1 cellular context compared by ENCODE assay signal in genomic region chr3:46930176-46930944, GRCh38.
TF ChIP-seq lines count a peak whose summit lies in the region.

No MANE protein-coding gene starts in this region.

TF ChIP-seq in SK-N-SH, 30 proteins besides CTCF, POLR2A, EP300 and RAD21 (continued from another document):
- TF ChIP-seq, protein P1, sequence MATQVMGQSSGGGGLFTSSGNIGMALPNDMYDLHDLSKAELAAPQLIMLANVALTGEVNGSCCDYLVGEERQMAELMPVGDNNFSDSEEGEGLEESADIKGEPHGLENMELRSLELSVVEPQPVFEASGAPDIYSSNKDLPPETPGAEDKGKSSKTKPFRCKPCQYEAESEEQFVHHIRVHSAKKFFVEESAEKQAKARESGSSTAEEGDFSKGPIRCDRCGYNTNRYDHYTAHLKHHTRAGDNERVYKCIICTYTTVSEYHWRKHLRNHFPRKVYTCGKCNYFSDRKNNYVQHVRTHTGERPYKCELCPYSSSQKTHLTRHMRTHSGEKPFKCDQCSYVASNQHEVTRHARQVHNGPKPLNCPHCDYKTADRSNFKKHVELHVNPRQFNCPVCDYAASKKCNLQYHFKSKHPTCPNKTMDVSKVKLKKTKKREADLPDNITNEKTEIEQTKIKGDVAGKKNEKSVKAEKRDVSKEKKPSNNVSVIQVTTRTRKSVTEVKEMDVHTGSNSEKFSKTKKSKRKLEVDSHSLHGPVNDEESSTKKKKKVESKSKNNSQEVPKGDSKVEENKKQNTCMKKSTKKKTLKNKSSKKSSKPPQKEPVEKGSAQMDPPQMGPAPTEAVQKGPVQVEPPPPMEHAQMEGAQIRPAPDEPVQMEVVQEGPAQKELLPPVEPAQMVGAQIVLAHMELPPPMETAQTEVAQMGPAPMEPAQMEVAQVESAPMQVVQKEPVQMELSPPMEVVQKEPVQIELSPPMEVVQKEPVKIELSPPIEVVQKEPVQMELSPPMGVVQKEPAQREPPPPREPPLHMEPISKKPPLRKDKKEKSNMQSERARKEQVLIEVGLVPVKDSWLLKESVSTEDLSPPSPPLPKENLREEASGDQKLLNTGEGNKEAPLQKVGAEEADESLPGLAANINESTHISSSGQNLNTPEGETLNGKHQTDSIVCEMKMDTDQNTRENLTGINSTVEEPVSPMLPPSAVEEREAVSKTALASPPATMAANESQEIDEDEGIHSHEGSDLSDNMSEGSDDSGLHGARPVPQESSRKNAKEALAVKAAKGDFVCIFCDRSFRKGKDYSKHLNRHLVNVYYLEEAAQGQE (IDR thresholded peaks at IDR 0.05; ENCODE audit: low read depth, low read length): no peak
- TF ChIP-seq MAX (IDR thresholded peaks at IDR 0.05; ENCODE audit: low read depth) (no peak), SMC3 (IDR thresholded peaks at IDR 0.05; ENCODE audit: low read depth, low read length) (no peak), SIN3A (IDR thresholded peaks at IDR 0.05; ENCODE audit: borderline replicate concordance, low read depth, low read length) (no peak), USF1 (IDR thresholded peaks at IDR 0.05; ENCODE audit: borderline replicate concordance, low read depth) (no peak), GABPA (IDR thresholded peaks at IDR 0.05; ENCODE audit: low read depth) (no peak)
